In genomic region chr15:67520976-67521769, GRCh38 we compare ENCODE assay signal across 1 cellular context.
TF ChIP-seq lines count a peak whose summit lies in the region.

Gene C15orf61, plus strand, starts transcription at chr15:67521131. Its CDS starts 118 bp downstream, at chr15:67521249.

TF ChIP-seq in HepG2, 621 proteins besides CTCF, POLR2A, EP300 and RAD21 (continued from another document):
- TF ChIP-seq GLI4 (CRISPR knock-in tag; IDR thresholded peaks at IDR 0.05; ENCODE audit: borderline replicate concordance) (peak; percentile 92), ZSCAN5A (CRISPR knock-in tag; IDR thresholded peaks at IDR 0.05; ENCODE audit: borderline replicate concordance) (no peak), RXRB (CRISPR knock-in tag; IDR thresholded peaks at IDR 0.05; ENCODE audit: borderline replicate concordance) (no peak), KLF16 (CRISPR knock-in tag; IDR thresholded peaks at IDR 0.05) (peak in 1 of 2 experiments; percentile 67; a peak in 2 of 4 replicates), SATB2 (CRISPR knock-in tag; IDR thresholded peaks at IDR 0.05) (peak; percentile 86), HNRNPH1 (optimal IDR thresholded peaks at IDR 0.05; ENCODE audit: low read depth, low read length) (no peak)
TF ChIP-seq in HepG2: peak in this region for 379.
